ENCODE assay signal across 17 cellular contexts in genomic region chr1:21124846-21125245, GRCh38.
DNase-seq lines count a peak whose midpoint lies in the region; ATAC-seq lines count a peak whose summit lies in the region.
"Had no signal": no experiment of that assay in that cellular context is flagged by ENCODE, and none has a peak within 500 bp of the region (broad histone marks: within the 10 kb centered on the region; RNA-seq: fewer than 3 reads in every experiment).

No MANE protein-coding gene starts in this region.

- H3K27ac Mint-ChIP-seq in dendritic cell treated with granulocyte-macrophage colony-stimulating factor and Interleukin-4, amounts not matched to agents 40 ng/mL and 50 ng/mL, for 4 days, result peak overlapping the region; percentile 80

- H3K4me3 Mint-ChIP-seq in dendritic cell treated with granulocyte-macrophage colony-stimulating factor and Interleukin-4, amounts not matched to agents 40 ng/mL and 50 ng/mL, for 4 days, result no peak overlapping the region
- H3K4me3 Mint-ChIP-seq: CD14-positive monocyte, nephron progenitor cell had no signal

- ATAC-seq in GM21367 (IDR thresholded peaks at IDR 0.05; ENCODE audit: unreplicated experiment) (no peak), HG02678 (IDR thresholded peaks at IDR 0.05; ENCODE audit: unreplicated experiment) (no peak)
- ATAC-seq: heart left ventricle had no signal

- peaks cover 30% of the 10 kb centered on the region for H3K4me1 Mint-ChIP-seq in dendritic cell treated with granulocyte-macrophage colony-stimulating factor and Interleukin-4, amounts not matched to agents 40 ng/mL and 50 ng/mL, for 4 days (ENCODE audit: low read depth)

- H3K27me3 Mint-ChIP-seq in dendritic cell treated with granulocyte-macrophage colony-stimulating factor and Interleukin-4, amounts not matched to agents 40 ng/mL and 50 ng/mL, for 4 days, result no peaks in the 10 kb centered on the region

- DNase-seq in GM04503 (ENCODE audit: low read depth) (peak; percentile 65), NOMO-1 treated with dmso at 0.1 percent for 144 hours (lab: John Stamatoyannopoulos, UW; ENCODE audit: unreplicated experiment) (peak; percentile 10), non-pigmented ciliary epithelial cell (ENCODE audit: low read depth) (peak; percentile 22)
- no peak for DNase-seq in stimulated activated CD4-positive, alpha-beta T cell treated with anti-CD3 and anti-CD28 coated beads, Interleukin-2, amount 100 ng/mL, for 48 hours
- DNase-seq: activated effector memory CD4-positive, alpha-beta T cell treated with anti-CD3 and anti-CD28 coated beads, Interleukin-2, amount 50 U/mL, for 16 hours; colonic mucosa; heart left ventricle; NCI-H2081; NCI-H526 treated with DMSO at 0.1 percent for 48 hours; nephron progenitor cell; stimulated activated naive CD4-positive, alpha-beta T cell; T-helper 9 cell; transverse colon had no signal

- intact Hi-C loops in dendritic cell treated with granulocyte-macrophage colony-stimulating factor and Interleukin-4, amounts not matched to agents 40 ng/mL and 50 ng/mL, for 4 days (cut with micrococcal nuclease), result no loop called here

- H3K9me3 Mint-ChIP-seq in dendritic cell treated with granulocyte-macrophage colony-stimulating factor and Interleukin-4, amounts not matched to agents 40 ng/mL and 50 ng/mL, for 4 days, result no peaks in the 10 kb centered on the region
- H3K9me3 Mint-ChIP-seq: CD14-positive monocyte, nephron progenitor cell had no signal

- peaks cover 34% of the 10 kb centered on the region for H3K36me3 Mint-ChIP-seq in dendritic cell treated with granulocyte-macrophage colony-stimulating factor and Interleukin-4, amounts not matched to agents 40 ng/mL and 50 ng/mL, for 4 days (ENCODE audit: low read depth)

Comparison
In these comparisons a context has a peak if more than half of its experiments do, and no peak if none do; other contexts are left out.
1. DNase-seq: peak in GM04503 (single experiment), NOMO-1 treated with dmso at 0.1 percent for 144 hours (single experiment) and non-pigmented ciliary epithelial cell (single experiment); none in stimulated activated CD4-positive, alpha-beta T cell treated with anti-CD3 and anti-CD28 coated beads, Interleukin-2, amount 100 ng/mL, for 48 hours (0 of 2).